In genomic region chr1:10374442-10374860, GRCh38 we compare ENCODE assay signal across 29 cellular contexts. TPM values are rescaled to one million over a fixed set of nuclear protein-coding genes. Genes with fewer than 3 reads are reported as not detected.
DNase-seq lines count a peak whose midpoint lies in the region; ATAC-seq and TF ChIP-seq lines count a peak whose summit lies in the region.
"Had no signal": no experiment of that assay in that cellular context is flagged by ENCODE, and none has a peak within 500 bp of the region (broad histone marks: within the 10 kb centered on the region; RNA-seq: fewer than 3 reads in every experiment).

No MANE protein-coding gene starts in this region.

- peaks cover 2% of the 10 kb centered on the region for H3K36me3 Mint-ChIP-seq in T-helper 17 cell (ENCODE audit: low read depth)

- 96% methylated on average over 8 of the region's 8 CpGs for WGBS in smooth muscle cell (ENCODE audit: low lambda C conversion rate)

- ATAC-seq in DND-41 (ENCODE audit: insufficient read depth, low read depth) (peak; percentile 58; the same call in 1 of the 3 replicates), GM21528 (IDR thresholded peaks at IDR 0.05; ENCODE audit: low FRiP score, unreplicated experiment) (no peak), GM21381 (IDR thresholded peaks at IDR 0.05; ENCODE audit: unreplicated experiment) (no peak), T-helper 17 cell (no peak)
- ATAC-seq: activated CD4-positive, CD25-positive, alpha-beta regulatory T cell treated with anti-CD3 and anti-CD28 coated beads, Interleukin-2, amount 50 U/mL, for 24 hours; activated CD8-positive, alpha-beta T cell treated with anti-CD3 and anti-CD28 coated beads, Interleukin-2, amount 10 ng/mL, durations not matched to agents 7 days and 5 days; activated T-cell treated with anti-CD3 and anti-CD28 coated beads, Interleukin-2, amount 50 U/mL, for 4 hours; gastroesophageal sphincter; lower lobe of right lung had no signal

- peaks cover 11% of the 10 kb centered on the region for H3F3A ChIP-seq in smooth muscle cell (ENCODE audit: low read depth)

- H2AFZ ChIP-seq in DND-41 (ENCODE audit: low read depth, low read length) (no peak overlapping the region), smooth muscle cell (ENCODE audit: low read depth) (no peak overlapping the region)

- H3K79me2 ChIP-seq in DND-41 (ENCODE audit: insufficient read depth, low read length): no peaks in the 10 kb centered on the region
- no peaks in the 10 kb centered on the region for H3K79me2 ChIP-seq in smooth muscle cell (ENCODE audit: low read depth)

- no peak for TF ChIP-seq CTCF in DND-41 (IDR thresholded peaks at IDR 0.05; ENCODE audit: borderline replicate concordance, extremely low read depth, low read length, poor library complexity, severe bottlenecking)
- no peak for TF ChIP-seq CTCF in HL-60 (IDR thresholded peaks at IDR 0.05; ENCODE audit: insufficient read depth, low read length)
- TF ChIP-seq CTCF in fibroblast of villous mesenchyme (IDR thresholded peaks at IDR 0.05; ENCODE audit: insufficient read depth, low read depth, low read length): no peak
- TF ChIP-seq CTCF in smooth muscle cell (IDR thresholded peaks at IDR 0.05; ENCODE audit: borderline replicate concordance, insufficient read depth, poor library complexity, severe bottlenecking): no peak

- H3K27me3 Mint-ChIP-seq in T-helper 17 cell: no peaks in the 10 kb centered on the region
- H3K27me3 Mint-ChIP-seq: CD4-positive, alpha-beta memory T cell had no signal

- H3K27me3 ChIP-seq in DND-41 (ENCODE audit: insufficient read depth, low read length, poor library complexity) (no peaks in the 10 kb centered on the region), HL-60 (ENCODE audit: insufficient read depth, poor library complexity, severe bottlenecking) (no peaks in the 10 kb centered on the region), adipocyte (replicated peaks; ENCODE audit: control insufficient read depth, insufficient read depth, low read length) (no peaks in the 10 kb centered on the region), smooth muscle cell (ENCODE audit: low read depth) (no peaks in the 10 kb centered on the region)
- H3K27me3 ChIP-seq: gastroesophageal sphincter, thyroid gland had no signal

- no peak overlapping the region for H3K4me3 ChIP-seq in DND-41 (ENCODE audit: low read depth in 1 of 2, low read length in 2 of 2)
- H3K4me3 ChIP-seq in HL-60 (replicated peaks; ENCODE audit: insufficient read depth, low read length): no peak overlapping the region
- H3K4me3 ChIP-seq in adipocyte (ENCODE audit: low read length): no peak overlapping the region
- H3K4me3 ChIP-seq in fibroblast of villous mesenchyme (ENCODE audit: low read depth, low read length): no peak overlapping the region
- H3K4me3 ChIP-seq in smooth muscle cell: no peak overlapping the region
- H3K4me3 ChIP-seq: gastroesophageal sphincter, lower lobe of right lung, skin epidermis, thyroid gland had no signal

- H3K4me2 ChIP-seq in DND-41 (ENCODE audit: insufficient read depth, low read length) (no peak overlapping the region), smooth muscle cell (no peak overlapping the region)
- H3K4me2 ChIP-seq: SK-N-SH had no signal

- no peaks in the 10 kb centered on the region for H3K4me1 ChIP-seq in DND-41 (ENCODE audit: insufficient read depth, low read length)
- peaks cover 12% of the 10 kb centered on the region for H3K4me1 ChIP-seq in adipocyte (ENCODE audit: control insufficient read depth, insufficient read depth, low read length)
- H3K4me1 ChIP-seq in smooth muscle cell (ENCODE audit: low read depth): no peaks in the 10 kb centered on the region

- H3K9me3 ChIP-seq in DND-41 (ENCODE audit: insufficient read depth, low read length, severe bottlenecking) (no peaks in the 10 kb centered on the region), adipocyte (ENCODE audit: control insufficient read depth, low read length) (no peaks in the 10 kb centered on the region), smooth muscle cell (replicated peaks; ENCODE audit: low read depth) (no peaks in the 10 kb centered on the region), T-helper 17 cell (ENCODE audit: control insufficient read depth, low read length, poor library complexity, severe bottlenecking) (no peaks in the 10 kb centered on the region)
- H3K9me3 ChIP-seq: gastroesophageal sphincter, lower lobe of right lung, SK-N-SH, thyroid gland had no signal

- H3K4me1 Mint-ChIP-seq in T-helper 17 cell: no peaks in the 10 kb centered on the region

- H4K20me1 ChIP-seq in DND-41 (ENCODE audit: insufficient read depth, low read length) (no peaks in the 10 kb centered on the region), smooth muscle cell (ENCODE audit: low read depth) (no peaks in the 10 kb centered on the region)

- H3K27ac Mint-ChIP-seq in T-helper 17 cell: no peak overlapping the region
- H3K27ac Mint-ChIP-seq: activated CD8-positive, alpha-beta T cell treated with anti-CD3 and anti-CD28 coated beads, Interleukin-2, amount 10 ng/mL, durations not matched to agents 7 days and 5 days had no signal

- peaks cover 38% of the 10 kb centered on the region for H3K36me3 ChIP-seq in DND-41 (ENCODE audit: insufficient read depth, low read length)
- H3K36me3 ChIP-seq in adipocyte (ENCODE audit: control insufficient read depth, insufficient read depth, low read length, severe bottlenecking): peaks cover 64% of the 10 kb centered on the region
- no peaks in the 10 kb centered on the region for H3K36me3 ChIP-seq in smooth muscle cell (ENCODE audit: low read depth)

- H3K27ac ChIP-seq in DND-41 (ENCODE audit: low read length) (no peak overlapping the region), HL-60 (replicated peaks) (no peak overlapping the region), smooth muscle cell (ENCODE audit: low read depth) (no peak overlapping the region)
- H3K27ac ChIP-seq: gastroesophageal sphincter, lower lobe of right lung, skin epidermis, thyroid gland had no signal

- DNase-seq in DND-41: peak; percentile 20
- DNase-seq in HL-60 (ENCODE audit: low read depth in 1 of 2, low spot score in 1 of 2): peak; percentile 38 to 50
- DNase-seq in adipocyte (ENCODE audit: low read depth): peak; percentile 70
- DNase-seq in fibroblast of villous mesenchyme (ENCODE audit: low read depth): peak; percentile 48
- DNase-seq in smooth muscle cell (lab: John Stamatoyannopoulos, UW; ENCODE audit: unreplicated experiment): no peak
- no peak for DNase-seq in T-helper 17 cell
- DNase-seq: activated CD8-positive, alpha-beta T cell treated with anti-CD3 and anti-CD28 coated beads, Interleukin-2, amount 10 ng/mL, durations not matched to agents 7 days and 5 days; activated naive CD4-positive, alpha-beta T cell treated with Interleukin-2 at 50 U/mL for 16 hours; activated T-cell treated with anti-CD3 and anti-CD28 coated beads, Interleukin-2, amount 50 U/mL, for 4 hours; amygdala; caudate nucleus; CD4-positive, alpha-beta memory T cell; effector CD4-positive, alpha-beta T cell; erythroblast; Karpas-422; kidney; lower lobe of right lung; NCI-H1417 treated with DMSO at 0.1 percent for 48 hours; NCI-H510A treated with DMSO at 0.1 percent for 48 hours; SK-N-SH; stimulated activated naive CD4-positive, alpha-beta T cell; T1000; thyroid gland had no signal

- no peak overlapping the region for H3K4me3 Mint-ChIP-seq in T-helper 17 cell
- H3K4me3 Mint-ChIP-seq: activated CD8-positive, alpha-beta T cell treated with anti-CD3 and anti-CD28 coated beads, Interleukin-2, amount 10 ng/mL, durations not matched to agents 7 days and 5 days; activated T-cell treated with anti-CD3 and anti-CD28 coated beads, Interleukin-2, amount 50 U/mL, for 4 hours; CD4-positive, alpha-beta memory T cell; neural crest cell had no signal

- no peak overlapping the region for H3K9ac ChIP-seq in DND-41 (ENCODE audit: low read depth, low read length)
- H3K9ac ChIP-seq in adipocyte (ENCODE audit: low read length): peak overlapping the region; percentile 24
- H3K9ac ChIP-seq in smooth muscle cell (ENCODE audit: low read depth): no peak overlapping the region
- H3K9ac ChIP-seq: SK-N-SH had no signal

RNA-seq across cellular contexts. Expression of gene PGD, which starts 24.4 kb away (rescaled TPM):
- 74.1 and 88.1 TPM in 2 replicates for total RNA-seq in fibroblast of villous mesenchyme
- 64.7 and 86.1 TPM in 2 replicates for total RNA-seq in smooth muscle cell
- 117 and 118 TPM in 2 replicates for polyA plus RNA-seq in smooth muscle cell
- 10 to 100 TPM; 22.7 to 40.0 TPM for total RNA-seq in T-helper 17 cell

RNA-seq across cellular contexts. Expression of gene CENPS, which starts 55.8 kb away (rescaled TPM):
- total RNA-seq in fibroblast of villous mesenchyme: 14.2 and 14.7 TPM in 2 replicates
- 7.6 and 102 TPM in 2 replicates for total RNA-seq in smooth muscle cell
- 15.3 and 16.3 TPM in 2 replicates for polyA plus RNA-seq in smooth muscle cell
- total RNA-seq in T-helper 17 cell: 1 to 10 TPM; 3.8 to 6.3 TPM

Comparison
In these comparisons a context has a peak if more than half of its experiments do, and no peak if none do; other contexts are left out.
1. DNase-seq: peak in DND-41 (single experiment), HL-60 (2 of 2), adipocyte (single experiment) and fibroblast of villous mesenchyme (single experiment); none in smooth muscle cell (single experiment) and T-helper 17 cell (0 of 3).